Comparison of ENCODE assay signal across 20 cellular contexts in the genomic region with DNA sequence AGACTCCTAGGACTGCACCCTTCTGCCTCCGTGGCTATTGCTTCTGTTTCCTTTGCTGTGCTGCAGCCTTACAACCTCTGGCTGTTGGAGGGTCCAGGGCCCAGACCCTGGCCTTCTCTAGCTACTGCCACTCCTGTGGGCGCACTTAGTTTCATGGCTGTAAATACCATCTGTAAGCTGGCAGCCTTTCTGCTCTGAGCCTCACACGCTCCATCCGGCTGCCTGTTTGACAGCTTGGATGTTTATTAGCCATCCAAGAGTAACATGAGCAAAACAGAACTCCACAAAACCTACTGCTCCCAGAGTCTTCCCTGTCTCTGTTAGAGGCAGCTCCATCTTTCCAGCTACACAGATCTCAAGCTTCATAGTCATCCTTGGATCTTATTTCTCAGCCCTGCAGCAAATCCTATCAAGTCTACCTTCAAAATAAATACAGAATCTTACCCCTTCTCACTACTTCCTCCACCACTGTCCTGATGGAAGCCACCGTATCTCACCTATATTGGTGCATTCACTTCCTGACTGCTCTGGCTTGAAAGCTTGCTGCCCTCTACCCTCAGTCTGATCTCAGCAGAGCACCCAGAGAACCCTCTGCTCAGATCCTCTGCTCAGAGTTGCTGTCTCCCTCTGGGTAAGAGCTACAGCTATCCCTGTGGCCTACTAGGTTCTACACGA. TPM values are rescaled to one million over a fixed set of nuclear protein-coding genes. Genes with fewer than 3 reads are reported as not detected.
DNase-seq lines count a peak whose midpoint lies in the region; ATAC-seq and TF ChIP-seq lines count a peak whose summit lies in the region.
"Had no signal": no experiment of that assay in that cellular context is flagged by ENCODE, and none has a peak within 500 bp of the region (broad histone marks: within the 10 kb centered on the region; RNA-seq: fewer than 3 reads in every experiment).

No MANE protein-coding gene starts in this region.

- H3K36me3 ChIP-seq in heart left ventricle (peaks cover 0 to 44% (median 22%) of the 10 kb centered on the region in 9 donors), right atrium auricular region (no peaks in the 10 kb centered on the region), thymus (ENCODE audit: control insufficient read depth, insufficient read depth) (peaks cover 8% of the 10 kb centered on the region)
- H3K36me3 ChIP-seq: transverse colon had no signal

- no peak for TF ChIP-seq POLR2A in heart left ventricle (IDR thresholded peaks at IDR 0.05)

- ATAC-seq in heart left ventricle (peak in 3 of 4 donors; percentile 13 to 30 (median 26)), Right ventricle myocardium inferior (no peak), sciatic nerve (no peak), GM18870 (IDR thresholded peaks at IDR 0.05; ENCODE audit: unreplicated experiment) (no peak)
- ATAC-seq: activated T-helper 17 cell treated with anti-CD3 and anti-CD28 coated beads, Interleukin-2, amount 50 U/mL, for 72 hours; foreskin keratinocyte; GM23338; left colon; PC-3; SK-N-SH treated with all-trans-retinoic acid at 6 μM for 48 hours had no signal

- H3K4me3 ChIP-seq in heart left ventricle (no peak overlapping the region), right atrium auricular region (peak overlapping the region in 1 of 2 donors; percentile 7), thymus (ENCODE audit: low read length) (no peak overlapping the region)
- H3K4me3 ChIP-seq: coronary artery, GM23338, transverse colon had no signal

- peaks cover 3 to 50% (median 32%) of the 10 kb centered on the region in 12 donors for H3K4me1 ChIP-seq in heart left ventricle
- peaks cover 0 to 53% of the 10 kb centered on the region in 2 donors for H3K4me1 ChIP-seq in right atrium auricular region
- peaks cover 34% of the 10 kb centered on the region for H3K4me1 ChIP-seq in thymus (ENCODE audit: control insufficient read depth, insufficient read depth, low read length)

- no peak for TF ChIP-seq CTCF in heart left ventricle (IDR thresholded peaks at IDR 0.05)
- TF ChIP-seq CTCF in right atrium auricular region (IDR thresholded peaks at IDR 0.05) = no peak

- H3K9me3 ChIP-seq in heart left ventricle (no peaks in the 10 kb centered on the region), right atrium auricular region (no peaks in the 10 kb centered on the region), thymus (ENCODE audit: control insufficient read depth) (no peaks in the 10 kb centered on the region)
- H3K9me3 ChIP-seq: transverse colon had no signal

- intact Hi-C loops in heart left ventricle (cut with DNase I) = no loop called here
- intact Hi-C loops in Right ventricle myocardium inferior (cut with DNase I) = loop anchor here (5.0 kb wide), 1 partner anchor 306 kb away; no protein-coding TSS in a partner anchor
- intact Hi-C loops in sciatic nerve (cut with DNase I) = no loop called here

- DNase-seq in heart left ventricle (peak in 1 of 5 donors; percentile 39), Right ventricle myocardium inferior (ENCODE audit: missing footprints) (no peak), NCI-H446 treated with DMSO at 0.1 percent for 48 hours (lab: John Stamatoyannopoulos, UW) (peak; percentile 13), right atrium auricular region (ENCODE audit: low spot score) (no peak), sciatic nerve (ENCODE audit: low spot score) (no peak), RKO (ENCODE audit: low spot score) (no peak)
- DNase-seq: activated CD8-positive, alpha-beta memory T cell treated with anti-CD3 and anti-CD28 coated beads for 24 hours; foreskin keratinocyte; left colon; NCI-H2081 treated with DMSO at 0.1 percent for 48 hours; NCI-H526; PC-3; transverse colon had no signal

- H3K27ac ChIP-seq in heart left ventricle (peak overlapping the region in 8 of 12 donors; percentile 10 to 76 (median 59)), right atrium auricular region (peak overlapping the region; percentile 86 to 90), thymus (ENCODE audit: low read depth) (peak overlapping the region; percentile 72)
- H3K27ac ChIP-seq: coronary artery, foreskin keratinocyte, parathyroid adenoma had no signal

- WGBS in heart left ventricle, 4 donors = 54 to 63% (median 61%) methylated on average over 6 of the region's 6 CpGs
- WGBS in thymus = 78% methylated on average over 6 of the region's 6 CpGs

- no peaks in the 10 kb centered on the region for H3K27me3 ChIP-seq in heart left ventricle
- no peaks in the 10 kb centered on the region for H3K27me3 ChIP-seq in right atrium auricular region
- no peaks in the 10 kb centered on the region for H3K27me3 ChIP-seq in thymus (ENCODE audit: control insufficient read depth, insufficient read depth)
- H3K27me3 ChIP-seq: foreskin keratinocyte, transverse colon had no signal

RNA-seq across cellular contexts. Expression of gene SLC25A33, which starts 19.1 kb away (rescaled TPM):
- 1 to 10 TPM; 2.8 to 9.7 (median 4.5) TPM for total RNA-seq in heart left ventricle
- 1 to 10 TPM; 4.4 to 6.6 TPM for polyA plus RNA-seq in heart left ventricle
- 5.7 TPM for total RNA-seq in Right ventricle myocardium inferior
- 10 to 100 TPM; 10.9 to 16.4 TPM for total RNA-seq in right atrium auricular region
- polyA plus RNA-seq in thymus = 5.8 TPM
- total RNA-seq in sciatic nerve = 2.9 TPM

RNA-seq across cellular contexts. Expression of gene TMEM201, which starts 30.3 kb away (rescaled TPM):
- total RNA-seq in heart left ventricle (10 to 100 TPM; 16.0 to 24.8 (median 18.5) TPM), Right ventricle myocardium inferior (17.4 TPM), right atrium auricular region (10 to 100 TPM; 17.2 to 18.6 TPM), sciatic nerve (13.1 TPM)
- polyA plus RNA-seq in heart left ventricle (10 to 100 TPM; 13.1 to 22.9 TPM), thymus (4.4 TPM)

Comparison
In these comparisons a context has a peak if more than half of its experiments do, and no peak if none do; other contexts are left out.
1. ATAC-seq: peak in heart left ventricle (3 of 4); none in Right ventricle myocardium inferior (single experiment), sciatic nerve (single experiment) and GM18870 (single experiment).
2. Peak in every context shown above with its lines, with median percentiles within 50 percentile points of each other: H3K27ac ChIP-seq.